Comparison of ENCODE assay signal across 10 cellular contexts in the genomic region with DNA sequence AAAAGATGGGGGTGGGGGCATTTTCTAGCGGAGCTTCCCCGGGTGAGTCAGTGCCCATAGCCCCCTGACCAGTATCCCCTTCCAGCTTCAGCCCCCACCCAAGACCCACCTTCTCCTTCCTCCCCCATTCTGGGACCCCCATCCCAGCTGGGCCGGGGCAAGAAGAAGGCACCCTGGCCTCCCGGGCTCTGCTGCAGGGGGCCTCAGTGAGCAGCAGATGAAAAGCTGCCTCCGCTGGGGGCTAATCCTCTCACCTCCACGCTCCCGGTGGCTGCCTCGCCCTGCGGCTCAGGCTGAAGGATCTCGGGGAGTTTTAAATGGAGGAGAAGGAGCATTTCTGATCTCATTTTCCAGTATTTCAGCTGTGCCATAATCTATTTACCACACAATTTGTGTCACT.
A peak's percentile ranks its signal among the peaks of the same experiment; 100 is the strongest.
DNase-seq lines count a peak whose midpoint lies in the region; ATAC-seq and TF ChIP-seq lines count a peak whose summit lies in the region.
"Had no signal": no experiment of that assay in that cellular context is flagged by ENCODE, and none has a peak within 500 bp of the region (broad histone marks: within the 10 kb centered on the region; RNA-seq: fewer than 3 reads in every experiment).

No MANE protein-coding gene starts in this region.

- peak; percentile 29 for TF ChIP-seq CTCF in GM12864 (IDR thresholded peaks at IDR 0.05; ENCODE audit: low read depth, low read length, missing control alignments)

- ATAC-seq in HG02885 (IDR thresholded peaks at IDR 0.05; ENCODE audit: poor library complexity, unreplicated experiment) (no peak), HG03521 (IDR thresholded peaks at IDR 0.05; ENCODE audit: unreplicated experiment) (no peak), GM19351 (IDR thresholded peaks at IDR 0.05; ENCODE audit: unreplicated experiment) (no peak)

- DNase-seq in GM12864 (ENCODE audit: low read depth) (no peak), AML-193 (lab: John Stamatoyannopoulos, UW) (no peak)
- DNase-seq in activated CD4-positive, alpha-beta T cell treated with anti-CD3 and anti-CD28 coated beads for 4 hours, result peak; percentile 34 to 36
- peak; percentile 31 for DNase-seq in central memory CD4-positive, alpha-beta T cell
- DNase-seq in stimulated activated CD4-positive, alpha-beta T cell treated with anti-CD3 and anti-CD28 coated beads, Interleukin-15, amount 100 ng/mL, for 24 hours, result peak; percentile 44
- DNase-seq: HCEC 1CT had no signal

- H3K4me3 ChIP-seq in GM12864 (ENCODE audit: low read depth, low read length), result no peak overlapping the region
- H3K4me3 ChIP-seq: lung had no signal

Comparison
In these comparisons a context has a peak if more than half of its experiments do, and no peak if none do; other contexts are left out.
1. DNase-seq: peak in activated CD4-positive, alpha-beta T cell treated with anti-CD3 and anti-CD28 coated beads for 4 hours (2 of 2), central memory CD4-positive, alpha-beta T cell (single experiment) and stimulated activated CD4-positive, alpha-beta T cell treated with anti-CD3 and anti-CD28 coated beads, Interleukin-15, amount 100 ng/mL, for 24 hours (single experiment); none in GM12864 (single experiment) and AML-193 (0 of 2).